ENCODE assay signal across 31 cellular contexts in the genomic region with DNA sequence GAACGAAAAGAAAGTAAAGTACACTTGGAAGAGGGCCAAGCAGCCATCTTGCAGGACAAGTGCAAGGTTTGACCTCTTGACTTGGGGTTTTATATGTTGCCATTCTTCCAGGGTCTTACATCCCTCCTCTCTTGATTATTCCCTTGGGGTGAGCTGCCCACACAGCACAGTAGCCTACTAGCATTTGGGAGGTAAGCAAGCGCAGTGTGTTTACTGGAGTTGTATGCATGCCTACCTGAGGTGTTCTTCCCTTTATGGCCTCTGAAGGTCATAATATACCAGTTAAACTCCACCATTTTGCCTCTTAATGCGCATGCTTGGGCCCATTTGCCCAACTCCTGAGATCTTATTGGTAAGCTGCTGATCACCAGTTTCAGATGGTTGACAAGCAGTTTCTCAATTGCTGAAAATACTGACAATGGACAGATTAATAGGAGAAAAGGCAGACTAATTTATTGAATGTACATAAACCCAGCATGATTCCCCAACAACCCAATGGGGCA.
"Had no signal": no experiment of that assay in that cellular context is flagged by ENCODE, and none has a peak within 500 bp of the region (broad histone marks: within the 10 kb centered on the region; RNA-seq: fewer than 3 reads in every experiment).

No MANE protein-coding gene starts in this region.

- FAIRE-seq: keratinocyte, pancreas had no signal

- H3K79me2 ChIP-seq: hepatocyte had no signal

- H3K27me3 Mint-ChIP-seq: stimulated activated naive CD8-positive, alpha-beta T cell treated with anti-CD3 and anti-CD28 coated beads, Interleukin-15, amount 100 ng/mL, for 72 hours; type B pancreatic cell had no signal

- H3K4me3 Mint-ChIP-seq: naive thymus-derived CD8-positive, alpha-beta T cell; nephron; neural crest cell; stimulated activated memory B cell treated with anti-CD40 and anti-IgM and Interleukin-4, amounts not matched to agents 10 μg/mL and 1 μg/mL and 100 μg/mL, for 72 hours; stimulated activated naive CD8-positive, alpha-beta T cell treated with anti-CD3 and anti-CD28 coated beads, Interleukin-15, amount 100 ng/mL, for 72 hours; type B pancreatic cell had no signal

- DNase-seq: kidney glomerular epithelial cell; left cardiac atrium; lower lobe of right lung; mammary epithelial cell; mesenchymal stem cell; naive thymus-derived CD8-positive, alpha-beta T cell; nucleus accumbens; pancreas; posterior cingulate gyrus; retina; right cardiac atrium; spleen; stimulated activated CD4-positive, alpha-beta T cell treated with anti-CD3 and anti-CD28 coated beads, Interleukin-1b, Interleukin-23, amount 100 ng/mL, for 48 hours; stimulated activated CD4-positive, alpha-beta T cell treated with anti-CD3 and anti-CD28 coated beads, Interleukin-2, amount 100 ng/mL, for 48 hours; stimulated activated CD4-positive, alpha-beta T cell treated with anti-CD3 and anti-CD28 coated beads, Interleukin-4, amount 100 ng/mL, for 4 hours; stimulated activated CD8-positive, alpha-beta memory T cell treated with anti-CD3 and anti-CD28 coated beads, Interleukin-4, amount 100 ng/mL, for 48 hours; stimulated activated naive CD4-positive, alpha-beta T cell treated with Interleukin-2 at 50 U/mL for 16 hours; stimulated activated naive CD8-positive, alpha-beta T cell treated with anti-CD3 and anti-CD28 coated beads, Interleukin-15, amount 100 ng/mL, for 72 hours; substantia nigra; uterus had no signal

- H3K4me2 ChIP-seq: hepatocyte had no signal

- H3K36me3 ChIP-seq: lower lobe of right lung, pancreas, prostate gland, spleen, tibial nerve, uterus had no signal

- H3K4me1 ChIP-seq: lower lobe of right lung, prostate gland, spleen, uterus had no signal

- H3K36me3 Mint-ChIP-seq: stimulated activated memory B cell treated with anti-CD40 and anti-IgM and Interleukin-4, amounts not matched to agents 10 μg/mL and 1 μg/mL and 100 μg/mL, for 72 hours; type B pancreatic cell had no signal

- H3K4me1 Mint-ChIP-seq: naive thymus-derived CD8-positive, alpha-beta T cell; nephron; stimulated activated memory B cell treated with anti-CD40 and anti-IgM and Interleukin-4, amounts not matched to agents 10 μg/mL and 1 μg/mL and 100 μg/mL, for 72 hours; stimulated activated naive CD8-positive, alpha-beta T cell treated with anti-CD3 and anti-CD28 coated beads, Interleukin-15, amount 100 ng/mL, for 72 hours had no signal

- H2AFZ ChIP-seq: hepatocyte had no signal

- ATAC-seq: left cardiac atrium; left lobe of liver; naive thymus-derived CD8-positive, alpha-beta T cell; pancreas; right cardiac atrium; sciatic nerve; stimulated activated naive CD8-positive, alpha-beta T cell treated with anti-CD3 and anti-CD28 coated beads, Interleukin-15, amount 100 ng/mL, for 72 hours had no signal

- H3K9me3 ChIP-seq: lower lobe of right lung, pancreas, prostate gland, uterus had no signal

- H3K27ac ChIP-seq: hepatocyte, lower lobe of right lung, pancreas, prostate gland, skin epidermis, spleen, tibial nerve, uterus had no signal

- H3K27ac Mint-ChIP-seq: naive thymus-derived CD8-positive, alpha-beta T cell; nephron; stimulated activated memory B cell treated with anti-CD40 and anti-IgM and Interleukin-4, amounts not matched to agents 10 μg/mL and 1 μg/mL and 100 μg/mL, for 72 hours; stimulated activated naive CD8-positive, alpha-beta T cell treated with anti-CD3 and anti-CD28 coated beads, Interleukin-15, amount 100 ng/mL, for 72 hours; type B pancreatic cell had no signal

- H3K4me3 ChIP-seq: hepatocyte, lower lobe of right lung, pancreas, prostate gland, skin epidermis, spleen, tibial nerve, uterus had no signal

- H3K27me3 ChIP-seq: hepatocyte, pancreas, tibial nerve, uterus had no signal

- H3K9me3 Mint-ChIP-seq: stimulated activated naive CD8-positive, alpha-beta T cell treated with anti-CD3 and anti-CD28 coated beads, Interleukin-15, amount 100 ng/mL, for 72 hours had no signal
